31 cellular contexts compared by ENCODE assay signal in genomic region chr6:73484438-73484837, GRCh38.
"Had no signal": no experiment of that assay in that cellular context is flagged by ENCODE, and none has a peak within 500 bp of the region (broad histone marks: within the 10 kb centered on the region; RNA-seq: fewer than 3 reads in every experiment).

No MANE protein-coding gene starts in this region.

- H3K27ac ChIP-seq: heart left ventricle, neutrophil, ovary, skin epidermis, uterus had no signal

- H3K4me1 ChIP-seq: heart left ventricle, uterus had no signal

- H3K9me3 ChIP-seq: neutrophil, ovary, uterus had no signal

- H3K4me3 Mint-ChIP-seq: activated naive CD4-positive, alpha-beta T cell treated with anti-CD3 and anti-CD28 coated beads, Interleukin-2, amount 50 U/mL, for 24 hours; activated naive CD8-positive, alpha-beta T cell treated with anti-CD3 and anti-CD28 coated beads, Interleukin-2, amount 50 U/mL, for 24 hours; activated T-helper 1 cell treated with anti-CD3 and anti-CD28 coated beads, Interleukin-12 subunit alpha, Interleukin-12 subunit beta, Interleukin-2, Interleukin-4 antibody, amounts not matched to agents 30 ng/mL and 10 ng/mL and 1 ng/mL, durations not matched to agents 14 hours and 24 hours and 36 hours; immature natural killer cell; mesothelial cell of epicardium; naive B cell; nephron progenitor cell; stimulated activated memory B cell treated with anti-CD40 and anti-IgM and Interleukin-4, amounts not matched to agents 10 μg/mL and 1 μg/mL and 100 μg/mL, for 72 hours; stimulated activated naive CD8-positive, alpha-beta T cell treated with anti-CD3 and anti-CD28 coated beads, Interleukin-15, amount 100 ng/mL, for 72 hours; type B pancreatic cell had no signal

- H3K4me2 ChIP-seq: SK-N-SH had no signal

- H3K9me2 ChIP-seq: SK-N-SH had no signal

- H3K27me3 Mint-ChIP-seq: activated naive CD4-positive, alpha-beta T cell treated with anti-CD3 and anti-CD28 coated beads, Interleukin-2, amount 50 U/mL, for 24 hours; activated naive CD8-positive, alpha-beta T cell treated with anti-CD3 and anti-CD28 coated beads, Interleukin-2, amount 50 U/mL, for 24 hours; naive B cell; progenitor cell of endocrine pancreas; stimulated activated memory B cell treated with anti-CD40 and anti-IgM and Interleukin-4, amounts not matched to agents 10 μg/mL and 1 μg/mL and 100 μg/mL, for 72 hours; stimulated activated naive CD8-positive, alpha-beta T cell treated with anti-CD3 and anti-CD28 coated beads, Interleukin-15, amount 100 ng/mL, for 72 hours; type B pancreatic cell had no signal

- H3K9ac ChIP-seq: SK-N-SH had no signal

- H3K4me1 Mint-ChIP-seq: activated naive CD4-positive, alpha-beta T cell treated with anti-CD3 and anti-CD28 coated beads, Interleukin-2, amount 50 U/mL, for 24 hours; activated naive CD8-positive, alpha-beta T cell treated with anti-CD3 and anti-CD28 coated beads, Interleukin-2, amount 50 U/mL, for 24 hours; immature natural killer cell; mesothelial cell of epicardium; nephron progenitor cell; stimulated activated memory B cell treated with anti-CD40 and anti-IgM and Interleukin-4, amounts not matched to agents 10 μg/mL and 1 μg/mL and 100 μg/mL, for 72 hours; stimulated activated naive CD8-positive, alpha-beta T cell treated with anti-CD3 and anti-CD28 coated beads, Interleukin-15, amount 100 ng/mL, for 72 hours had no signal

- H3K27ac Mint-ChIP-seq: activated naive CD8-positive, alpha-beta T cell treated with anti-CD3 and anti-CD28 coated beads, Interleukin-2, amount 50 U/mL, for 24 hours; activated T-helper 1 cell treated with anti-CD3 and anti-CD28 coated beads, Interleukin-12 subunit alpha, Interleukin-12 subunit beta, Interleukin-2, Interleukin-4 antibody, amounts not matched to agents 30 ng/mL and 10 ng/mL and 1 ng/mL, durations not matched to agents 14 hours and 24 hours and 36 hours; mesothelial cell of epicardium; nephron progenitor cell; progenitor cell of endocrine pancreas; stimulated activated memory B cell treated with anti-CD40 and anti-IgM and Interleukin-4, amounts not matched to agents 10 μg/mL and 1 μg/mL and 100 μg/mL, for 72 hours; type B pancreatic cell had no signal

- H3K4me3 ChIP-seq: heart left ventricle, ovary, skin epidermis, uterus had no signal

- H3K27me3 ChIP-seq: heart left ventricle, neutrophil, ovary, uterus had no signal

- DNase-seq: activated CD4-positive, alpha-beta T cell treated with anti-CD3 and anti-CD28 coated beads, Interleukin-2, amount 50 U/mL, for 1 hour; activated gamma-delta T cell; activated naive CD8-positive, alpha-beta T cell treated with anti-CD3 and anti-CD28 coated beads, Interleukin-2, amount 50 U/mL, for 24 hours; amygdala; central memory CD4-positive, alpha-beta T cell; foreskin fibroblast; heart left ventricle; hypothalamus; immature natural killer cell; kidney; left colon; mammary epithelial cell; naive B cell; nephron progenitor cell; ovary; SK-N-SH; stimulated activated CD4-positive, alpha-beta T cell treated with anti-CD3 and anti-CD28 coated beads, Interleukin-4, amount 100 ng/mL, for 24 hours; stimulated activated naive CD8-positive, alpha-beta T cell treated with anti-CD3 and anti-CD28 coated beads, Interleukin-15, amount 100 ng/mL, for 72 hours; substantia nigra; SW 1271; uterus had no signal

- H3K9me3 Mint-ChIP-seq: activated naive CD4-positive, alpha-beta T cell treated with anti-CD3 and anti-CD28 coated beads, Interleukin-2, amount 50 U/mL, for 24 hours; activated naive CD8-positive, alpha-beta T cell treated with anti-CD3 and anti-CD28 coated beads, Interleukin-2, amount 50 U/mL, for 24 hours; activated T-helper 1 cell treated with anti-CD3 and anti-CD28 coated beads, Interleukin-12 subunit alpha, Interleukin-12 subunit beta, Interleukin-2, Interleukin-4 antibody, amounts not matched to agents 30 ng/mL and 10 ng/mL and 1 ng/mL, durations not matched to agents 14 hours and 24 hours and 36 hours; immature natural killer cell; stimulated activated memory B cell treated with anti-CD40 and anti-IgM and Interleukin-4, amounts not matched to agents 10 μg/mL and 1 μg/mL and 100 μg/mL, for 72 hours; stimulated activated naive CD8-positive, alpha-beta T cell treated with anti-CD3 and anti-CD28 coated beads, Interleukin-15, amount 100 ng/mL, for 72 hours; type B pancreatic cell had no signal

- H3K36me3 ChIP-seq: ovary, uterus had no signal

- ATAC-seq: activated naive CD8-positive, alpha-beta T cell treated with anti-CD3 and anti-CD28 coated beads, Interleukin-2, amount 50 U/mL, for 24 hours; esophagus mucosa; heart left ventricle; left colon; sciatic nerve; stimulated activated memory B cell treated with anti-CD40 and anti-IgM and Interleukin-4, amounts not matched to agents 10 μg/mL and 1 μg/mL and 100 μg/mL, for 72 hours; stimulated activated naive CD8-positive, alpha-beta T cell treated with anti-CD3 and anti-CD28 coated beads, Interleukin-15, amount 100 ng/mL, for 72 hours had no signal
